ENCODE assay signal across 18 cellular contexts in the genomic region with DNA sequence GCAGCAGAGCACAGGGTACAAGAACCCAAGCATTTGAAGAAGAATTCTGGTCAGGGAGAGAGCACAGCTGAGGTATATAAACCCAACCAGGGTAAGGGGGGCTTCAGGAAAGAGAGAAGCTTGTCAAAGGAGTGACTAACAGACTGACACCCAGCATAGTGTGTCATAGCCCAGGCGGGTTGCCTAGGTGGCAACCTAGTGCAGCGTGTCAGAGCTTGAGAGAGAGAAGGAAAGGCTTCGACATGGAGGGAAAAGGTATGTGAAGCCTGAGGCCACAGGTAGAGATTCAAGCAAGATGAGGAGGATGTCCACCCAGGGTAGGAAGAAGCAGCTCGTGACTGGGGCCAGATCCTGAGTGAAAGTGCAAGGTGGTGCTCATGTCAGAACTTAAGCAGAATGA.
"Had no signal": no experiment of that assay in that cellular context is flagged by ENCODE, and none has a peak within 500 bp of the region (broad histone marks: within the 10 kb centered on the region; RNA-seq: fewer than 3 reads in every experiment).

No MANE protein-coding gene starts in this region.

- H3K9me3 Mint-ChIP-seq: activated B cell treated with CpG ODN at 0.5 μM for 24 hours; activated naive CD4-positive, alpha-beta T cell treated with anti-CD3 and anti-CD28 coated beads, Interleukin-2, amount 50 U/mL, for 24 hours had no signal

- H3K36me3 Mint-ChIP-seq: activated naive CD4-positive, alpha-beta T cell treated with anti-CD3 and anti-CD28 coated beads, Interleukin-2, amount 50 U/mL, for 24 hours had no signal

- H3K4me3 ChIP-seq: adrenal gland, colonic mucosa, pancreas, psoas muscle, right atrium auricular region, spleen, transverse colon, uterus had no signal

- H3K27ac ChIP-seq: adrenal gland, colonic mucosa, pancreas, psoas muscle, right atrium auricular region, spleen, transverse colon, uterus had no signal

- H3K4me3 Mint-ChIP-seq: activated B cell treated with CpG ODN at 0.5 μM for 24 hours; activated CD4-positive, alpha-beta T cell treated with anti-CD3 and anti-CD28 coated beads for 36 hours; activated naive CD4-positive, alpha-beta T cell treated with anti-CD3 and anti-CD28 coated beads, Interleukin-2, amount 50 U/mL, for 24 hours; nephron progenitor cell had no signal

- H3K27me3 Mint-ChIP-seq: activated naive CD4-positive, alpha-beta T cell treated with anti-CD3 and anti-CD28 coated beads, Interleukin-2, amount 50 U/mL, for 24 hours had no signal

- H3K4me1 Mint-ChIP-seq: nephron progenitor cell had no signal

- H3K27ac Mint-ChIP-seq: activated B cell treated with CpG ODN at 0.5 μM for 24 hours; activated CD4-positive, alpha-beta T cell treated with anti-CD3 and anti-CD28 coated beads for 36 hours; activated naive CD4-positive, alpha-beta T cell treated with anti-CD3 and anti-CD28 coated beads, Interleukin-2, amount 50 U/mL, for 24 hours; nephron progenitor cell had no signal

- H3K4me1 ChIP-seq: colonic mucosa, pancreas, psoas muscle, uterus had no signal

- ATAC-seq: activated CD4-positive, alpha-beta T cell treated with anti-CD3 and anti-CD28 coated beads for 36 hours; left ventricle myocardium superior; pancreas; psoas muscle had no signal

- H3K36me3 ChIP-seq: adrenal gland, colonic mucosa, pancreas, right atrium auricular region, spleen, transverse colon, uterus had no signal

- H3K9me3 ChIP-seq: adrenal gland, colonic mucosa, pancreas, psoas muscle, right atrium auricular region, spleen, transverse colon, uterus had no signal

- H3K27me3 ChIP-seq: adrenal gland, colonic mucosa, pancreas, right atrium auricular region, spleen, transverse colon, uterus had no signal

- DNase-seq: activated B cell treated with CpG ODN at 0.5 μM for 24 hours; activated CD4-positive, alpha-beta T cell treated with anti-CD3 and anti-CD28 coated beads for 36 hours; activated CD4-positive, alpha-beta T cell treated with anti-CD3 and anti-CD28 coated beads, Interleukin-2, amount 50 U/mL, for 4 hours; activated gamma-delta T cell treated with Interleukin-2 at 50 U/mL for 16 hours; activated T-cell treated with anti-CD3 and anti-CD28 coated beads for 4 hours; adrenal gland; colonic mucosa; left ventricle myocardium superior; nephron progenitor cell; pancreas; psoas muscle; spleen; stimulated activated CD4-positive, alpha-beta T cell treated with anti-CD3 and anti-CD28 coated beads, Interleukin-4, amount 100 ng/mL, for 24 hours; T-helper 9 cell; transverse colon; uterus had no signal
